Comparison of ENCODE assay signal across 19 cellular contexts in the genomic region with DNA sequence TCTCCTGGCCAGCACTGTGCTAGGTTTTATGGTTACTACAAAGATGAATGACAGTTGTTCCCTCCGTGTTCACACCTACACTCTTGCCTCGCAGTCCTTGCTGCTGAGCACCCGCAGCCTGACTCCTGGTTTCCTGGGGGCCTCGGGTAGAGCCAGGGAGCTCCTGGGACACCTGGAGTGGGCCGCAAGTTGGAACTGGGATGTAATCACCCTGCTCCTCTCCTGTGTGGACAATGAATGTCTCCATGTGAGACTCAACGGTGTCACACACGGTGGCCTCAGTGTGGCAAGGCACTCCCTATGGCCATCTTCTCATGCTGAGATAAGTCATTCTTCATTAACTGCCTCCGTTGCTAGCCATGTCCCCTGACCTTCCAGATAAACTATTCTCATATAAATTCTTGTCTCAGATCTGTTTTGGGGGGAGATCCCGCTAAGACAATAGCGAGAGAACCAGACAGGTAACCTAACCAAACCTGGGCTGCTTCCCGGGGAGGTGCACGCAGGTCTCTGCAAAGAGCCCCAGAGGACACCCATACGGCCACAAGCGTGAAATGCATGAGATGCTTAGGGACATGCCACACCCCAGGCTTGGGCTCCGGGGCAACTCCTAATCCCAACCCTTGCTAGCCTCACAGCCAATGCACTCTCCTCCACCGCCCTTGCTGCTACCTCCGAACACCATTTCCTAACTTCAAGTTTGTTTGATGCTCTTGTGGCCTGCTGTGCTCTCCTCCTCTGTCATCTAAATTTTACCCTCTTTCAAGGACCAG.
A peak's percentile ranks its signal among the peaks of the same experiment; 100 is the strongest.
DNase-seq lines count a peak whose midpoint lies in the region; ATAC-seq and TF ChIP-seq lines count a peak whose summit lies in the region.
"Had no signal": no experiment of that assay in that cellular context is flagged by ENCODE, and none has a peak within 500 bp of the region (broad histone marks: within the 10 kb centered on the region; RNA-seq: fewer than 3 reads in every experiment).

No MANE protein-coding gene starts in this region.

- intact Hi-C loops in ascending aorta (cut with DNase I) (loop anchor here (2.0 to 10.0 kb wide), 3 partner anchors 86 to 619 kb away; partner anchors contain the start of gene IRS2), upper lobe of right lung (cut with DNase I) (no loop called here)

- H3K56ac ChIP-seq in mesendoderm (ENCODE audit: low read length): no peak overlapping the region

- no peak overlapping the region for H3K18ac ChIP-seq in mesendoderm (ENCODE audit: low read length)

- H2BK120ac ChIP-seq in mesendoderm (ENCODE audit: low read depth, low read length): no peak overlapping the region

- H2AK5ac ChIP-seq in mesendoderm (ENCODE audit: low read length): no peak overlapping the region

- H3K23ac ChIP-seq in mesendoderm (ENCODE audit: low read length): no peak overlapping the region

- H3K36me3 ChIP-seq in ascending aorta: no peaks in the 10 kb centered on the region
- no peaks in the 10 kb centered on the region for H3K36me3 ChIP-seq in mesendoderm (ENCODE audit: control insufficient read depth, insufficient read depth, low read length)
- H3K36me3 ChIP-seq in upper lobe of right lung: no peaks in the 10 kb centered on the region
- H3K36me3 ChIP-seq: Peyer's patch had no signal

- H3K27ac ChIP-seq in ascending aorta (peak overlapping the region; percentile 85 to 90), mesendoderm (ENCODE audit: low read depth, low read length) (no peak overlapping the region), upper lobe of right lung (peak overlapping the region; percentile 53)
- H3K27ac ChIP-seq: Peyer's patch had no signal

- H3K27me3 Mint-ChIP-seq in stimulated activated naive CD8-positive, alpha-beta T cell treated with anti-CD3 and anti-CD28 coated beads, Interleukin-15, amount 100 ng/mL, for 72 hours: peaks cover 35% of the 10 kb centered on the region
- peaks cover 6 to 52% (median 9%) of the 10 kb centered on the region in 5 donors for H3K27me3 Mint-ChIP-seq in naive thymus-derived CD8-positive, alpha-beta T cell

- H2BK5ac ChIP-seq in mesendoderm (ENCODE audit: low read length): no peak overlapping the region

- H3K9me3 ChIP-seq in ascending aorta (no peaks in the 10 kb centered on the region), upper lobe of right lung (no peaks in the 10 kb centered on the region)
- H3K9me3 ChIP-seq: Peyer's patch, SK-N-SH had no signal

- H3K4me3 ChIP-seq in ascending aorta (no peak overlapping the region), mesendoderm (ENCODE audit: low read length) (no peak overlapping the region), upper lobe of right lung (no peak overlapping the region)
- H3K4me3 ChIP-seq: Peyer's patch had no signal

- no peak overlapping the region for H3K4ac ChIP-seq in mesendoderm (ENCODE audit: low read depth, low read length)

- peaks cover 8% of the 10 kb centered on the region for H3K4me1 Mint-ChIP-seq in stimulated activated naive CD8-positive, alpha-beta T cell treated with anti-CD3 and anti-CD28 coated beads, Interleukin-15, amount 100 ng/mL, for 72 hours
- H3K4me1 Mint-ChIP-seq in naive thymus-derived CD8-positive, alpha-beta T cell: peaks cover 0 to 14% (median 6%) of the 10 kb centered on the region in 4 donors
- H3K4me1 Mint-ChIP-seq: IgD-negative memory B cell had no signal

- no peaks in the 10 kb centered on the region for H3K36me3 Mint-ChIP-seq in naive thymus-derived CD8-positive, alpha-beta T cell
- H3K36me3 Mint-ChIP-seq: IgD-negative memory B cell had no signal

- POLR2A ChIA-PET in naive thymus-derived CD8-positive, alpha-beta T cell (lab: Charles Lee): no interaction called here

- H4K8ac ChIP-seq in mesendoderm (ENCODE audit: low read depth, low read length): no peak overlapping the region

- no peak overlapping the region for H2BK15ac ChIP-seq in mesendoderm (replicated peaks; ENCODE audit: low read depth)

- no peak overlapping the region for H3K27ac Mint-ChIP-seq in stimulated activated naive CD8-positive, alpha-beta T cell treated with anti-CD3 and anti-CD28 coated beads, Interleukin-15, amount 100 ng/mL, for 72 hours
- H3K27ac Mint-ChIP-seq in naive thymus-derived CD8-positive, alpha-beta T cell: no peak overlapping the region
- H3K27ac Mint-ChIP-seq: IgD-negative memory B cell had no signal

- WGBS in mesendoderm (ENCODE audit: extremely low coverage, insufficient coverage, low lambda C conversion rate): no CpG with 5 or more reads among the region's 17 CpGs

- H3K27me3 ChIP-seq in ascending aorta (no peaks in the 10 kb centered on the region), mesendoderm (ENCODE audit: insufficient read depth, low read length, poor library complexity) (no peaks in the 10 kb centered on the region), upper lobe of right lung (no peaks in the 10 kb centered on the region)
- H3K27me3 ChIP-seq: Peyer's patch had no signal

- H3K9ac ChIP-seq in mesendoderm (ENCODE audit: low read length): no peak overlapping the region
- H3K9ac ChIP-seq: SK-N-SH had no signal

- no peak overlapping the region for H3K4me2 ChIP-seq in mesendoderm (ENCODE audit: low read length)
- H3K4me2 ChIP-seq: SK-N-SH had no signal

- no peak for DNase-seq in stimulated activated naive CD8-positive, alpha-beta T cell treated with anti-CD3 and anti-CD28 coated beads, Interleukin-15, Interleukin-2, amounts not matched to agents 100 U/mL and 50 U/mL, for 24 hours
- no peak for DNase-seq in stimulated activated naive CD8-positive, alpha-beta T cell treated with anti-CD3 and anti-CD28 coated beads, Interleukin-15, amount 100 ng/mL, for 72 hours
- DNase-seq in ascending aorta (ENCODE audit: low spot score in 2 of 2): no peak
- peak; percentile 10 for DNase-seq in mesendoderm
- no peak for DNase-seq in upper lobe of right lung
- DNase-seq in naive thymus-derived CD8-positive, alpha-beta T cell: no peak
- DNase-seq in NCI-H146 (lab: John Stamatoyannopoulos, UW): no peak
- no peak for DNase-seq in omental fat pad (ENCODE audit: low spot score)
- DNase-seq: ACHN, C1 segment of cervical spinal cord, H7, Karpas-422, NCI-H1436, NCI-H2029 treated with DMSO at 0.1 percent for 48 hours, NCI-H446 treated with DMSO at 0.1 percent for 48 hours, Peyer's patch, Right ventricle myocardium superior, SK-N-SH had no signal

- TF ChIP-seq CTCF in ascending aorta (IDR thresholded peaks at IDR 0.05) (no peak), upper lobe of right lung (IDR thresholded peaks at IDR 0.05) (no peak), omental fat pad (IDR thresholded peaks at IDR 0.05) (no peak)

- peak; percentile 9 for ATAC-seq in stimulated activated naive CD8-positive, alpha-beta T cell treated with anti-CD3 and anti-CD28 coated beads, Interleukin-15, Interleukin-2, amounts not matched to agents 100 U/mL and 50 U/mL, for 24 hours
- no peak for ATAC-seq in stimulated activated naive CD8-positive, alpha-beta T cell treated with anti-CD3 and anti-CD28 coated beads, Interleukin-15, amount 100 ng/mL, for 72 hours
- no peak for ATAC-seq in upper lobe of right lung
- ATAC-seq in naive thymus-derived CD8-positive, alpha-beta T cell: no peak
- no peak for ATAC-seq in omental fat pad (ENCODE audit: low FRiP score)

- no peak overlapping the region for H4K5ac ChIP-seq in mesendoderm (ENCODE audit: low read length)

- no peaks in the 10 kb centered on the region for H3K79me1 ChIP-seq in mesendoderm (ENCODE audit: low read length)

- H3K79me2 ChIP-seq in mesendoderm (ENCODE audit: control insufficient read depth, insufficient read depth, low read length): no peaks in the 10 kb centered on the region

- no peaks in the 10 kb centered on the region for H3K9me3 Mint-ChIP-seq in stimulated activated naive CD8-positive, alpha-beta T cell treated with anti-CD3 and anti-CD28 coated beads, Interleukin-15, amount 100 ng/mL, for 72 hours
- no peaks in the 10 kb centered on the region for H3K9me3 Mint-ChIP-seq in naive thymus-derived CD8-positive, alpha-beta T cell
- H3K9me3 Mint-ChIP-seq: IgD-negative memory B cell had no signal

- no peak overlapping the region for H3K4me3 Mint-ChIP-seq in stimulated activated naive CD8-positive, alpha-beta T cell treated with anti-CD3 and anti-CD28 coated beads, Interleukin-15, amount 100 ng/mL, for 72 hours
- H3K4me3 Mint-ChIP-seq in naive thymus-derived CD8-positive, alpha-beta T cell: no peak overlapping the region
- H3K4me3 Mint-ChIP-seq: IgD-negative memory B cell had no signal

- H3K4me1 ChIP-seq in ascending aorta (peaks cover 5 to 36% of the 10 kb centered on the region in 2 donors), mesendoderm (ENCODE audit: control insufficient read depth, low read depth, low read length) (no peaks in the 10 kb centered on the region), upper lobe of right lung (peaks cover 23% of the 10 kb centered on the region)
